In genomic region chr4:76939184-76939583, GRCh38 we compare ENCODE assay signal across 26 cellular contexts.
"Had no signal": no experiment of that assay in that cellular context is flagged by ENCODE, and none has a peak within 500 bp of the region (broad histone marks: within the 10 kb centered on the region; RNA-seq: fewer than 3 reads in every experiment).

No MANE protein-coding gene starts in this region.

- DNase-seq: activated effector memory CD4-positive, alpha-beta T cell treated with anti-CD3 and anti-CD28 coated beads, Interleukin-2, amount 50 U/mL, for 16 hours; activated effector memory CD4-positive, alpha-beta T cell treated with Interleukin-2 at 50 U/mL for 16 hours; activated gamma-delta T cell; activated gamma-delta T cell treated with Interleukin-2 at 50 U/mL for 16 hours; activated naive CD4-positive, alpha-beta T cell; activated naive CD4-positive, alpha-beta T cell treated with anti-CD3 and anti-CD28 coated beads for 36 hours; activated naive CD4-positive, alpha-beta T cell treated with anti-CD3 and anti-CD28 coated beads, Interleukin-2, amount 10 ng/mL, durations not matched to agents 7 days and 5 days; activated naive CD4-positive, alpha-beta T cell treated with anti-CD3 and anti-CD28 coated beads, Interleukin-2, amount 50 U/mL, for 16 hours; activated naive CD4-positive, alpha-beta T cell treated with Interleukin-2 at 50 U/mL for 16 hours; activated naive CD8-positive, alpha-beta T cell treated with anti-CD3 and anti-CD28 coated beads for 36 hours; activated naive CD8-positive, alpha-beta T cell treated with anti-CD3 and anti-CD28 coated beads, Interleukin-2, amount 10 ng/mL, durations not matched to agents 7 days and 5 days; activated naive CD8-positive, alpha-beta T cell treated with anti-CD3 and anti-CD28 coated beads, Interleukin-2, amount 50 U/mL, for 24 hours; activated T-cell treated with anti-CD3 and anti-CD28 coated beads, Interleukin-2, amount 50 U/mL, for 24 hours; activated T-cell treated with anti-CD3 and anti-CD28 coated beads, Interleukin-2, amount 50 U/mL, for 4 hours; activated T-cell treated with anti-CD3 and anti-CD28 coated beads, Interleukin-2, amount 50 U/mL, for 48 hours; activated T-cell treated with anti-CD3 and anti-CD28 coated beads, Interleukin-2, amount 50 U/mL, for 72 hours; adrenal gland; amniotic stem cell; amygdala; anterior cingulate cortex; aorta; body of pancreas; brain microvascular endothelial cell; caudate nucleus; central memory CD4-positive, alpha-beta T cell; cerebellar nuclear complex had no signal
